Comparison of ENCODE assay signal across 1 cellular context in genomic region chr5:45411971-45412612, GRCh38.
TF ChIP-seq lines count a peak whose summit lies in the region.

No MANE protein-coding gene starts in this region.

TF ChIP-seq in IMR-90, 13 proteins besides CTCF, POLR2A, EP300 and RAD21 (continued from another document):
- TF ChIP-seq, protein P1, sequence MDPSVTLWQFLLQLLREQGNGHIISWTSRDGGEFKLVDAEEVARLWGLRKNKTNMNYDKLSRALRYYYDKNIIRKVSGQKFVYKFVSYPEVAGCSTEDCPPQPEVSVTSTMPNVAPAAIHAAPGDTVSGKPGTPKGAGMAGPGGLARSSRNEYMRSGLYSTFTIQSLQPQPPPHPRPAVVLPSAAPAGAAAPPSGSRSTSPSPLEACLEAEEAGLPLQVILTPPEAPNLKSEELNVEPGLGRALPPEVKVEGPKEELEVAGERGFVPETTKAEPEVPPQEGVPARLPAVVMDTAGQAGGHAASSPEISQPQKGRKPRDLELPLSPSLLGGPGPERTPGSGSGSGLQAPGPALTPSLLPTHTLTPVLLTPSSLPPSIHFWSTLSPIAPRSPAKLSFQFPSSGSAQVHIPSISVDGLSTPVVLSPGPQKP (IDR thresholded peaks at IDR 0.05; ENCODE audit: borderline replicate concordance, low read depth, low read length) = no peak
- TF ChIP-seq BHLHE40 (IDR thresholded peaks at IDR 0.05; ENCODE audit: low read depth, low read length) (no peak), RCOR1 (IDR thresholded peaks at IDR 0.05; ENCODE audit: insufficient replicate concordance, low read length) (no peak), FOS (IDR thresholded peaks at IDR 0.05; ENCODE audit: low read depth, low read length) (no peak), MAZ (IDR thresholded peaks at IDR 0.05; ENCODE audit: borderline replicate concordance, low read depth, low read length) (no peak), CEBPB (IDR thresholded peaks at IDR 0.05; ENCODE audit: low read depth, low read length) (no peak), RFX5 (IDR thresholded peaks at IDR 0.05; ENCODE audit: low read depth, low read length) (no peak), MXI1 (IDR thresholded peaks at IDR 0.05; ENCODE audit: borderline replicate concordance, low read depth, low read length) (no peak), MAFK (IDR thresholded peaks at IDR 0.05; ENCODE audit: low read depth, low read length) (no peak), USF2 (IDR thresholded peaks at IDR 0.05; ENCODE audit: low read depth, low read length) (no peak), NFE2L2 (IDR thresholded peaks at IDR 0.05; ENCODE audit: low read depth, low read length) (no peak), CHD1 (IDR thresholded peaks at IDR 0.05; ENCODE audit: low read depth, low read length) (no peak)
